24 cellular contexts compared by ENCODE assay signal in the genomic region with DNA sequence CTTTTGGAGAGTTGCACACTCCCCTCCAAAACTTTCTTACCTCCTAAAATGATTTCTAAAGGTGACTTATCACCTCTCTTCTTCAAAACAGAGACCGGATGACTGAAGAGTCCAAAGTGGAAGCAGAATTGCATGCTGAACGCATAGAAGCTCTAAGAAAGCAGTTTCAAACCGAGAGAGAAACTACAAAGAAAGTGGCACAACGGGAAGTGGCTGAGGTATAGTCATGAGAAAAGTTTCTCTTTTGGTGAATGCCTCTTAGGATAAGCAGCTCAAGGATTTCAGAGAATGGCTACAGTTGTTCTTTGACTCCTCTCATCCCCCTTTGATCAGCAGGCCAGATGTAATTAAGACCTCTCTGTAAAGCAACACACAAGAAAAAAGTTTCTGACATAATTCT.
DNase-seq lines count a peak whose midpoint lies in the region; ATAC-seq and TF ChIP-seq lines count a peak whose summit lies in the region.
"Had no signal": no experiment of that assay in that cellular context is flagged by ENCODE, and none has a peak within 500 bp of the region (broad histone marks: within the 10 kb centered on the region; RNA-seq: fewer than 3 reads in every experiment).

No MANE protein-coding gene starts in this region.

- peaks cover 38% of the 10 kb centered on the region for H3K36me3 Mint-ChIP-seq in activated CD8-positive, alpha-beta T cell treated with anti-CD3 and anti-CD28 coated beads, Interleukin-2, amount 10 ng/mL, durations not matched to agents 7 days and 5 days (ENCODE audit: low read depth)
- H3K36me3 Mint-ChIP-seq in activated CD8-positive, alpha-beta T cell treated with anti-CD3 and anti-CD28 coated beads for 36 hours (ENCODE audit: low read depth): peaks cover 11% of the 10 kb centered on the region
- H3K36me3 Mint-ChIP-seq in nephron progenitor cell (ENCODE audit: low read depth) (peaks cover 58% of the 10 kb centered on the region), immature natural killer cell (peaks cover 0 to 6% (median 0%) of the 10 kb centered on the region in 3 donors)

- CTCF ChIA-PET in activated CD8-positive, alpha-beta T cell treated with anti-CD3 and anti-CD28 coated beads, Interleukin-2, amount 10 ng/mL, durations not matched to agents 7 days and 5 days (lab: Charles Lee): no interaction called here
- CTCF ChIA-PET in activated CD8-positive, alpha-beta T cell treated with anti-CD3 and anti-CD28 coated beads for 36 hours (lab: Charles Lee): interaction anchor here (1.3 kb wide), 1 partner anchor 25 kb away, joined by 6 read pairs; no protein-coding TSS in a partner anchor

- ATAC-seq in activated CD8-positive, alpha-beta T cell treated with anti-CD3 and anti-CD28 coated beads, Interleukin-2, amount 10 ng/mL, durations not matched to agents 7 days and 5 days: no peak
- no peak for ATAC-seq in activated CD8-positive, alpha-beta T cell treated with anti-CD3 and anti-CD28 coated beads for 36 hours
- peak; percentile 97 for ATAC-seq in GM21526 (IDR thresholded peaks at IDR 0.05; ENCODE audit: low FRiP score, unreplicated experiment)
- ATAC-seq: A549, foreskin keratinocyte, left colon had no signal

- no peaks in the 10 kb centered on the region for H3K27me3 ChIP-seq in effector memory CD4-positive, alpha-beta T cell (replicated peaks; ENCODE audit: control insufficient read depth, insufficient read depth, low read length, poor library complexity, severe bottlenecking)
- H3K27me3 ChIP-seq: brain microvascular endothelial cell, foreskin keratinocyte had no signal

- H3K9me3 ChIP-seq in effector memory CD4-positive, alpha-beta T cell (ENCODE audit: control insufficient read depth, low read length): no peaks in the 10 kb centered on the region
- H3K9me3 ChIP-seq: A549 had no signal

- H3K9me3 Mint-ChIP-seq in activated CD8-positive, alpha-beta T cell treated with anti-CD3 and anti-CD28 coated beads, Interleukin-2, amount 10 ng/mL, durations not matched to agents 7 days and 5 days (ENCODE audit: insufficient read depth): no peaks in the 10 kb centered on the region
- no peaks in the 10 kb centered on the region for H3K9me3 Mint-ChIP-seq in activated CD8-positive, alpha-beta T cell treated with anti-CD3 and anti-CD28 coated beads for 36 hours
- H3K9me3 Mint-ChIP-seq in nephron progenitor cell (no peaks in the 10 kb centered on the region), immature natural killer cell (no peaks in the 10 kb centered on the region)
- H3K9me3 Mint-ChIP-seq: type B pancreatic cell had no signal

- no peak for TF ChIP-seq CTCF in activated CD8-positive, alpha-beta T cell treated with anti-CD3 and anti-CD28 coated beads for 36 hours (IDR thresholded peaks at IDR 0.05)
- no peak for TF ChIP-seq CTCF in nephron progenitor cell (IDR thresholded peaks at IDR 0.05)

- peak overlapping the region; percentile 40 for H3K27ac Mint-ChIP-seq in activated CD8-positive, alpha-beta T cell treated with anti-CD3 and anti-CD28 coated beads, Interleukin-2, amount 10 ng/mL, durations not matched to agents 7 days and 5 days
- H3K27ac Mint-ChIP-seq in activated CD8-positive, alpha-beta T cell treated with anti-CD3 and anti-CD28 coated beads for 36 hours: no peak overlapping the region
- H3K27ac Mint-ChIP-seq in nephron progenitor cell (peak overlapping the region; percentile 8), immature natural killer cell (no peak overlapping the region)
- H3K27ac Mint-ChIP-seq: type B pancreatic cell had no signal

- no peak for DNase-seq in activated CD8-positive, alpha-beta T cell treated with anti-CD3 and anti-CD28 coated beads, Interleukin-2, amount 10 ng/mL, durations not matched to agents 7 days and 5 days
- no peak for DNase-seq in activated CD8-positive, alpha-beta T cell treated with anti-CD3 and anti-CD28 coated beads for 36 hours
- peak; percentile 80 for DNase-seq in Jurkat, Clone E6-1 (ENCODE audit: low read depth, low spot score)
- DNase-seq in nephron progenitor cell (no peak), SIG-M5 treated with dmso at 0.1 percent for 504 hours (lab: John Stamatoyannopoulos, UW; ENCODE audit: unreplicated experiment) (no peak), immature natural killer cell (no peak)
- DNase-seq in effector memory CD4-positive, alpha-beta T cell: no peak
- DNase-seq: activated CD4-positive, alpha-beta T cell treated with anti-CD3 and anti-CD28 coated beads for 4 hours; activated effector memory CD4-positive, alpha-beta T cell treated with anti-CD3 and anti-CD28 coated beads, Interleukin-2, amount 50 U/mL, for 16 hours; brain microvascular endothelial cell; DMS53; erythroblast; foreskin keratinocyte; GDM1; Kasumi-1; left colon; mesenchymal stem cell; NCI-H187; NCI-H526; nucleus accumbens; RPMI8226 had no signal

- no peaks in the 10 kb centered on the region for H3K36me3 ChIP-seq in effector memory CD4-positive, alpha-beta T cell (ENCODE audit: control insufficient read depth, insufficient read depth, low read length)
- H3K36me3 ChIP-seq: brain microvascular endothelial cell had no signal

- intact Hi-C loops in activated CD8-positive, alpha-beta T cell treated with anti-CD3 and anti-CD28 coated beads for 36 hours (cut with micrococcal nuclease): no loop called here

- POLR2A ChIA-PET in activated CD8-positive, alpha-beta T cell treated with anti-CD3 and anti-CD28 coated beads, Interleukin-2, amount 10 ng/mL, durations not matched to agents 7 days and 5 days (lab: Charles Lee): interaction anchor here (0.6 kb wide), 1 partner anchor 554 kb away, joined by 3 read pairs; a partner anchor contains a TSS
- POLR2A ChIA-PET in activated CD8-positive, alpha-beta T cell treated with anti-CD3 and anti-CD28 coated beads for 36 hours (lab: Charles Lee): no interaction called here

- H3K27me3 Mint-ChIP-seq in activated CD8-positive, alpha-beta T cell treated with anti-CD3 and anti-CD28 coated beads, Interleukin-2, amount 10 ng/mL, durations not matched to agents 7 days and 5 days (ENCODE audit: low read depth): no peaks in the 10 kb centered on the region
- H3K27me3 Mint-ChIP-seq in activated CD8-positive, alpha-beta T cell treated with anti-CD3 and anti-CD28 coated beads for 36 hours: no peaks in the 10 kb centered on the region
- H3K27me3 Mint-ChIP-seq in nephron progenitor cell (ENCODE audit: low read depth, poor library complexity): no peaks in the 10 kb centered on the region
- peaks cover 0 to 1% (median 1%) of the 10 kb centered on the region in 3 donors for H3K27me3 Mint-ChIP-seq in immature natural killer cell (ENCODE audit: low read depth in 3 of 3)
- H3K27me3 Mint-ChIP-seq: type B pancreatic cell had no signal

- no peak overlapping the region for H3K27ac ChIP-seq in effector memory CD4-positive, alpha-beta T cell (ENCODE audit: insufficient read depth, low read length, poor library complexity, severe bottlenecking)
- H3K27ac ChIP-seq: A549, brain microvascular endothelial cell, foreskin keratinocyte had no signal

- peaks cover 16% of the 10 kb centered on the region for H3K4me1 Mint-ChIP-seq in activated CD8-positive, alpha-beta T cell treated with anti-CD3 and anti-CD28 coated beads, Interleukin-2, amount 10 ng/mL, durations not matched to agents 7 days and 5 days (ENCODE audit: low read depth)
- no peaks in the 10 kb centered on the region for H3K4me1 Mint-ChIP-seq in activated CD8-positive, alpha-beta T cell treated with anti-CD3 and anti-CD28 coated beads for 36 hours (ENCODE audit: low read depth)
- no peaks in the 10 kb centered on the region for H3K4me1 Mint-ChIP-seq in nephron progenitor cell
- H3K4me1 Mint-ChIP-seq in immature natural killer cell: no peaks in the 10 kb centered on the region

- no peaks in the 10 kb centered on the region for H3K4me1 ChIP-seq in effector memory CD4-positive, alpha-beta T cell (ENCODE audit: control insufficient read depth, insufficient read depth, low read length, poor library complexity, severe bottlenecking)
- H3K4me1 ChIP-seq: A549, foreskin keratinocyte had no signal

- H3K4me3 Mint-ChIP-seq in activated CD8-positive, alpha-beta T cell treated with anti-CD3 and anti-CD28 coated beads, Interleukin-2, amount 10 ng/mL, durations not matched to agents 7 days and 5 days: no peak overlapping the region
- H3K4me3 Mint-ChIP-seq in activated CD8-positive, alpha-beta T cell treated with anti-CD3 and anti-CD28 coated beads for 36 hours: no peak overlapping the region
- H3K4me3 Mint-ChIP-seq in nephron progenitor cell (no peak overlapping the region), immature natural killer cell (no peak overlapping the region)
- H3K4me3 Mint-ChIP-seq: type B pancreatic cell had no signal

- no peak overlapping the region for H3K4me3 ChIP-seq in Jurkat, Clone E6-1 (ENCODE audit: low read length)
- no peak overlapping the region for H3K4me3 ChIP-seq in effector memory CD4-positive, alpha-beta T cell (ENCODE audit: insufficient read depth, low read depth, low read length, poor library complexity, severe bottlenecking)
- H3K4me3 ChIP-seq: A549 had no signal

Comparison
In these comparisons a context has a peak if more than half of its experiments do, and no peak if none do; other contexts are left out.
1. H3K27ac Mint-ChIP-seq: peak in activated CD8-positive, alpha-beta T cell treated with anti-CD3 and anti-CD28 coated beads, Interleukin-2, amount 10 ng/mL, durations not matched to agents 7 days and 5 days (single experiment) and nephron progenitor cell (single experiment); none in activated CD8-positive, alpha-beta T cell treated with anti-CD3 and anti-CD28 coated beads for 36 hours (single experiment) and immature natural killer cell (0 of 6).